Comparison of ENCODE assay signal across 9 cellular contexts in the genomic region with DNA sequence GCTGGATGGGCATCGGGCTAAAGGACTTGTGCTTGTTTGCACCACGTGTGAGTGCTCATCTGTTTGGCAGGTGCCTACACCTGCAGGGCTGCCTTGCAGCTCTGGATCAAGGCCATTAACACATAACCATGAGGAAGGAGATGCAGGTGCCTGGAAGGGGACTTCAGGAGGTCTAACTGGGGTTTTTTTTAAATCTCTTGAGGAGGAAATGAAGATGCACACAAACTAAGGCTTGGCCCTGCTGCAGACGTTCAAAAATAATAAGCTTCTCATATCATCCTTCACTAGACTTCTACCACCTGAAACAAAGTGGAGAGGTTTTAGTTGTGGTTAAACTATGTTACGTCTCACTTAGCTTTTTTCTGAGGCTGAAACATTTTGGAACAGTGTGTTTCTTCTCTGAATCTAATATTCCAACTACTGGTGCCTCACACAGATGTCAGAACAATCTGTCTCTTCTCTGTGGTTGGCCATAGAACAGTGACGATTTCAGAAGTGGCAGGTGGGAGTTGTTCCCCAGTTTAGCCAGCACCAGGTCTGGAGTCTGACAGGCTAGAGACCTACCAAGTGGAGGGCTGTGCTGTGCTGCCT. TPM values are rescaled to one million over a fixed set of nuclear protein-coding genes. Genes with fewer than 3 reads are reported as not detected.
DNase-seq lines count a peak whose midpoint lies in the region; ATAC-seq and TF ChIP-seq lines count a peak whose summit lies in the region.
"Had no signal": no experiment of that assay in that cellular context is flagged by ENCODE, and none has a peak within 500 bp of the region (broad histone marks: within the 10 kb centered on the region; RNA-seq: fewer than 3 reads in every experiment).

No MANE protein-coding gene starts in this region.

- H3K4me3 ChIP-seq in BE2C (ENCODE audit: low read depth, low read length) (no peak overlapping the region), tibial artery (no peak overlapping the region)

- no peak for TF ChIP-seq CTCF in BE2C (IDR thresholded peaks at IDR 0.05; ENCODE audit: low read depth, low read length)
- TF ChIP-seq CTCF in tibial artery (IDR thresholded peaks at IDR 0.05): no peak

- peak; percentile 54 for DNase-seq in COR-L47 (lab: John Stamatoyannopoulos, UW)
- DNase-seq in NCI-H526 (lab: John Stamatoyannopoulos, UW): peak; percentile 30 to 71
- DNase-seq in BE2C: no peak
- DNase-seq in NCI-H226: no peak
- DNase-seq in T1000 (lab: John Stamatoyannopoulos, UW): no peak
- DNase-seq in tibial artery: no peak
- DNase-seq: PC-3 had no signal

- intact Hi-C loops in tibial artery (cut with DNase I; ENCODE audit: low total_unique reads): no loop called here

- H3K9me3 ChIP-seq in BE2C: no peaks in the 10 kb centered on the region
- no peaks in the 10 kb centered on the region for H3K9me3 ChIP-seq in tibial artery

- peak; percentile 47 for ATAC-seq in GM19025 (IDR thresholded peaks at IDR 0.05; ENCODE audit: low read depth, unreplicated experiment)
- ATAC-seq in HG02885 (IDR thresholded peaks at IDR 0.05; ENCODE audit: poor library complexity, unreplicated experiment): peak; percentile 58
- ATAC-seq: PC-3 had no signal

- H3K27me3 ChIP-seq in BE2C (no peaks in the 10 kb centered on the region), tibial artery (no peaks in the 10 kb centered on the region)

- H3K4me1 ChIP-seq in BE2C (peaks cover 11% of the 10 kb centered on the region), tibial artery (peaks cover 0 to 33% (median 23%) of the 10 kb centered on the region in 4 donors)

- H3K27ac ChIP-seq in tibial artery: no peak overlapping the region

- peaks cover 1% of the 10 kb centered on the region for H3K36me3 ChIP-seq in BE2C
- peaks cover 0 to 36% (median 6%) of the 10 kb centered on the region in 3 donors for H3K36me3 ChIP-seq in tibial artery

RNA-seq across cellular contexts. Expression of gene BCL2L11, which starts 36.5 kb away (rescaled TPM):
- 9.3 TPM for polyA plus RNA-seq in BE2C (2012; ENCODE audit: insufficient read depth, insufficient read length, low read depth)

Comparison
In these comparisons a context has a peak if more than half of its experiments do, and no peak if none do; other contexts are left out.
1. DNase-seq: peak in COR-L47 (single experiment) and NCI-H526 (2 of 2); none in BE2C (single experiment), NCI-H226 (single experiment), T1000 (single experiment) and tibial artery (0 of 2).